Comparison of ENCODE assay signal across 6 cellular contexts in genomic region chr17:29593546-29594440, GRCh38. TPM values are rescaled to one million over a fixed set of nuclear protein-coding genes. Genes with fewer than 3 reads are reported as not detected.
DNase-seq lines count a peak whose midpoint lies in the region; ATAC-seq and TF ChIP-seq lines count a peak whose summit lies in the region.

No MANE protein-coding gene starts in this region.

- H3K4me1 ChIP-seq in CD8-positive, alpha-beta memory T cell (ENCODE audit: insufficient read depth, low read length), result peaks cover 39% of the 10 kb centered on the region
- peaks cover 7 to 28% of the 10 kb centered on the region in 2 donors for H3K4me1 ChIP-seq in breast epithelium

- no peak for TF ChIP-seq POLR2A in breast epithelium (IDR thresholded peaks at IDR 0.05)

- no peaks in the 10 kb centered on the region for H3K9me3 Mint-ChIP-seq in CD8-positive, alpha-beta memory T cell
- H3K9me3 Mint-ChIP-seq in neural crest cell, result no peaks in the 10 kb centered on the region

- no peaks in the 10 kb centered on the region for H3K36me3 ChIP-seq in CD8-positive, alpha-beta memory T cell (ENCODE audit: insufficient read depth, low read length)
- no peaks in the 10 kb centered on the region for H3K36me3 ChIP-seq in MG63
- H3K36me3 ChIP-seq in breast epithelium, result no peaks in the 10 kb centered on the region

- H3K4me3 Mint-ChIP-seq in CD8-positive, alpha-beta memory T cell, result peak overlapping the region; percentile 61 to 90 (median 74)
- peak overlapping the region; percentile 88 for H3K4me3 Mint-ChIP-seq in neural crest cell

- no peaks in the 10 kb centered on the region for H3K27me3 Mint-ChIP-seq in CD8-positive, alpha-beta memory T cell
- H3K27me3 Mint-ChIP-seq in neural crest cell (ENCODE audit: low read depth), result no peaks in the 10 kb centered on the region

- peaks cover 0 to 1% (median 0%) of the 10 kb centered on the region in 3 donors for H3K36me3 Mint-ChIP-seq in CD8-positive, alpha-beta memory T cell
- H3K36me3 Mint-ChIP-seq in neural crest cell (ENCODE audit: low read depth), result no peaks in the 10 kb centered on the region

- intact Hi-C loops in breast epithelium (cut with DNase I; ENCODE audit: low total_unique reads), result no loop called here

- H3K27ac Mint-ChIP-seq in CD8-positive, alpha-beta memory T cell, result peak overlapping the region in 1 of 8 donors; percentile 47
- peak overlapping the region; percentile 81 for H3K27ac Mint-ChIP-seq in neural crest cell (ENCODE audit: unreplicated experiment)

- H3K4me3 ChIP-seq in CD8-positive, alpha-beta memory T cell (ENCODE audit: low read length), result peak overlapping the region; percentile 43
- H3K4me3 ChIP-seq in MG63 (peak overlapping the region; percentile 61), breast epithelium (peak overlapping the region; percentile 70 to 94 (median 78))

- no peak overlapping the region for H3K27ac ChIP-seq in CD8-positive, alpha-beta memory T cell (ENCODE audit: low read depth, low read length)
- H3K27ac ChIP-seq in breast epithelium, result no peak overlapping the region

- H3K9me3 ChIP-seq in CD8-positive, alpha-beta memory T cell (ENCODE audit: low read length), result no peaks in the 10 kb centered on the region
- H3K9me3 ChIP-seq in MG63 (no peaks in the 10 kb centered on the region), breast epithelium (no peaks in the 10 kb centered on the region)

- CTCF ChIA-PET in CD8-positive, alpha-beta memory T cell (lab: Charles Lee), result interaction anchor here (0.8 to 6.2 kb wide), 6 partner anchors 10 to 224 kb away, joined by 3 to 113 read pairs (median 22); no protein-coding TSS in a partner anchor

- POLR2A ChIA-PET in CD8-positive, alpha-beta memory T cell (lab: Charles Lee), result interaction anchor here (1.0 to 2.2 kb wide), 5 partner anchors 22 to 29 kb away, joined by 3 to 20 read pairs (median 9); partner anchors contain the start of genes CORO6 and TP53I13

- ATAC-seq in HG02623 (IDR thresholded peaks at IDR 0.05; ENCODE audit: unreplicated experiment), result no peak

- H3K27me3 ChIP-seq in CD8-positive, alpha-beta memory T cell (ENCODE audit: insufficient read depth, low read length, poor library complexity, severe bottlenecking), result no peaks in the 10 kb centered on the region
- H3K27me3 ChIP-seq in MG63, result no peaks in the 10 kb centered on the region
- no peaks in the 10 kb centered on the region for H3K27me3 ChIP-seq in breast epithelium

- peak in 1 of 5 donors; percentile 36 for DNase-seq in CD8-positive, alpha-beta memory T cell
- peak; percentile 47 for DNase-seq in MG63
- DNase-seq in breast epithelium (ENCODE audit: low spot score in 2 of 2), result no peak
- DNase-seq in neural crest cell (ENCODE audit: low read depth, low spot score), result no peak
- no peak for DNase-seq in SW 1271 (lab: John Stamatoyannopoulos, UW)

- H3K4me1 Mint-ChIP-seq in CD8-positive, alpha-beta memory T cell, result peaks cover 29 to 40% (median 34%) of the 10 kb centered on the region in 3 donors
- peaks cover 52% of the 10 kb centered on the region for H3K4me1 Mint-ChIP-seq in neural crest cell

- TF ChIP-seq CTCF in breast epithelium (IDR thresholded peaks at IDR 0.05) (no peak), neural crest cell (conservative IDR thresholded peaks at IDR 0.05) (no peak)

RNA-seq across cellular contexts. Expression of gene ANKRD13B, which starts 0.9 kb away (rescaled TPM):
- total RNA-seq in CD8-positive, alpha-beta memory T cell, result 10 to 100 TPM; 20.8 to 21.8 TPM
- polyA plus RNA-seq in CD8-positive, alpha-beta memory T cell, result 0.35 TPM
- total RNA-seq in MG63 (2014; rRNA removed; shearing (Covaris generic); ENCODE audit: low replicate concordance), result 12.1 and 15.7 TPM in 2 replicates
- total RNA-seq in breast epithelium (10 to 100 TPM in 1 of 3 donors, 1 to 10 TPM in 2; 8.5 to 13.0 (median 9.2) TPM), neural crest cell (65.0 and 70.0 TPM in 2 replicates)

RNA-seq across cellular contexts. Expression of gene GIT1, which starts 4.3 kb away (rescaled TPM):
- total RNA-seq in CD8-positive, alpha-beta memory T cell, result 10 to 100 TPM; 69.7 to 69.8 TPM
- 25.7 TPM for polyA plus RNA-seq in CD8-positive, alpha-beta memory T cell
- total RNA-seq in MG63 (2014; rRNA removed; shearing (Covaris generic); ENCODE audit: low replicate concordance), result 17.1 and 36.4 TPM in 2 replicates
- total RNA-seq in breast epithelium (10 to 100 TPM; 28.5 to 41.3 (median 31.2) TPM), neural crest cell (89.3 and 96.5 TPM in 2 replicates)

RNA-seq across cellular contexts. Expression of gene TP53I13, which starts 25.3 kb away (rescaled TPM):
- total RNA-seq in CD8-positive, alpha-beta memory T cell, result 10 to 100 TPM; 71.3 to 75.5 TPM
- polyA plus RNA-seq in CD8-positive, alpha-beta memory T cell, result 33.1 TPM
- 28.6 and 48.8 TPM in 2 replicates for total RNA-seq in MG63 (2014; rRNA removed; shearing (Covaris generic); ENCODE audit: low replicate concordance)
- total RNA-seq in breast epithelium, result 100 to 1,000 TPM in 1 of 3 donors, 10 to 100 TPM in 2; 34.1 to 114 (median 56.0) TPM
- total RNA-seq in neural crest cell, result 34.3 and 35.0 TPM in 2 replicates

RNA-seq across cellular contexts. Expression of gene ABHD15, which starts 27.0 kb away (rescaled TPM):
- 10 to 100 TPM; 18.3 to 19.3 TPM for total RNA-seq in CD8-positive, alpha-beta memory T cell
- 22.6 TPM for polyA plus RNA-seq in CD8-positive, alpha-beta memory T cell
- total RNA-seq in MG63 (2014; rRNA removed; shearing (Covaris generic); ENCODE audit: low replicate concordance), result 7.8 and 8.9 TPM in 2 replicates
- total RNA-seq in breast epithelium, result 10 to 100 TPM in 1 of 3 donors, 1 to 10 TPM in 2; 7.9 to 29.3 (median 9.8) TPM
- total RNA-seq in neural crest cell, result 3.7 and 4.2 TPM in 2 replicates

RNA-seq across cellular contexts. Expression of gene CORO6, which starts 28.9 kb away (rescaled TPM):
- 1 to 10 TPM; 2.5 to 2.9 TPM for total RNA-seq in CD8-positive, alpha-beta memory T cell
- polyA plus RNA-seq in CD8-positive, alpha-beta memory T cell, result 0.17 TPM
- 1.2 TPM in 1 of 2 replicates, not detected in the other for total RNA-seq in MG63 (2014; rRNA removed; shearing (Covaris generic); ENCODE audit: low replicate concordance)
- total RNA-seq in breast epithelium, result 10 to 100 TPM in 2 of 3 donors, 1 to 10 TPM in 1; 6.6 to 21.3 (median 16.8) TPM
- 2.7 and 3.1 TPM in 2 replicates for total RNA-seq in neural crest cell
